Comparison of ENCODE assay signal across 14 cellular contexts in genomic region chr12:108828774-108829173, GRCh38. TPM values are rescaled to one million over a fixed set of nuclear protein-coding genes. Genes with fewer than 3 reads are reported as not detected.
DNase-seq lines count a peak whose midpoint lies in the region; ATAC-seq, FAIRE-seq and TF ChIP-seq lines count a peak whose summit lies in the region.
"Had no signal": no experiment of that assay in that cellular context is flagged by ENCODE, and none has a peak within 500 bp of the region (broad histone marks: within the 10 kb centered on the region; RNA-seq: fewer than 3 reads in every experiment).

No MANE protein-coding gene starts in this region.

- WGBS in H1 (ENCODE audit: extremely low coverage in 1 of 2, insufficient coverage in 1 of 2, insufficient read length in 1 of 2, insufficient replicate concordance in 2 of 2, low coverage in 1 of 2, low lambda C conversion rate in 2 of 2, missing lambda C conversion rate in 1 of 2), 2 experiments: 90% methylated on average over 10 of the region's 10 CpGs; no CpG with 5 or more reads in 1 of the 2 experiments
- WGBS in hepatocyte (ENCODE audit: low lambda C conversion rate, missing lambda C conversion rate): 94% methylated on average over 10 of the region's 10 CpGs

- peaks cover 75% of the 10 kb centered on the region for H3K4me1 Mint-ChIP-seq in nephron

- no peak for TF ChIP-seq CTCF in H1 (IDR thresholded peaks at IDR 0.05; ENCODE audit: control extremely low read depth in 1 of 3, insufficient read depth in 1 of 3, low read depth in 1 of 3, low read length in 3 of 3)
- TF ChIP-seq CTCF in nephron (IDR thresholded peaks at IDR 0.05; ENCODE audit: unreplicated experiment in 3 of 3): no peak
- no peak for TF ChIP-seq CTCF in hepatocyte (IDR thresholded peaks at IDR 0.05; ENCODE audit: poor library complexity)

- no peaks in the 10 kb centered on the region for H3K36me3 ChIP-seq in H1 (ENCODE audit: control insufficient read depth in 2 of 4, insufficient read depth in 4 of 4, low read length in 3 of 4)
- H3K36me3 ChIP-seq in hepatocyte (replicated peaks; ENCODE audit: insufficient read depth, low read depth): no peaks in the 10 kb centered on the region
- H3K36me3 ChIP-seq: Peyer's patch had no signal

- H3K9me3 Mint-ChIP-seq in nephron: no peaks in the 10 kb centered on the region
- H3K9me3 Mint-ChIP-seq: activated naive CD8-positive, alpha-beta T cell treated with anti-CD3 and anti-CD28 coated beads, Interleukin-2, amount 10 ng/mL, durations not matched to agents 7 days and 5 days had no signal

- no peak overlapping the region for H4K91ac ChIP-seq in H1 (replicated peaks; ENCODE audit: insufficient read length, low read length)

- no peaks in the 10 kb centered on the region for H3K79me1 ChIP-seq in H1 (ENCODE audit: low read depth, low read length)

- no peak overlapping the region for H3K9ac ChIP-seq in H1 (replicated peaks in 1 of 4; ENCODE audit: extremely low read depth in 1 of 4, low read depth in 3 of 4, low read length in 3 of 4)
- H3K9ac ChIP-seq: BLaER1 had no signal

- no peak for TF ChIP-seq RAD21 in H1 (IDR thresholded peaks at IDR 0.05 in 1 of 2, conservative IDR thresholded peaks at IDR 0.05 in 1 of 2; ENCODE audit: low read depth in 2 of 2, low read length in 2 of 2)

- no peaks in the 10 kb centered on the region for H3K23me2 ChIP-seq in H1 (ENCODE audit: low read depth, low read length)

- peak overlapping the region in 2 of 3 experiments; percentile 64 to 95 for H3K27ac Mint-ChIP-seq in nephron
- H3K27ac Mint-ChIP-seq: activated naive CD8-positive, alpha-beta T cell treated with anti-CD3 and anti-CD28 coated beads, Interleukin-2, amount 10 ng/mL, durations not matched to agents 7 days and 5 days; progenitor cell of endocrine pancreas had no signal

- H3K36me3 Mint-ChIP-seq in nephron (ENCODE audit: low read depth): peaks cover 38% of the 10 kb centered on the region

- TF ChIP-seq EP300 in H1 (IDR thresholded peaks at IDR 0.05; ENCODE audit: borderline replicate concordance in 1 of 2, low read depth in 2 of 2, low read length in 2 of 2): no peak

- POLR2A ChIA-PET in H1 (lab: Charles Lee; ENCODE audit: partially characterized antibody): interaction anchor here (0.9 to 1.4 kb wide), 2 partner anchors 9 to 11 kb away, joined by 3 to 6 read pairs; no protein-coding TSS in a partner anchor

- no peak overlapping the region for H3K14ac ChIP-seq in H1 (ENCODE audit: insufficient read length)

- CTCF ChIA-PET in H1 (lab: Charles Lee; ENCODE audit: partially characterized antibody): interaction anchor here (1.4 kb wide), 1 partner anchor 122 kb away, joined by 4 read pairs; no protein-coding TSS in a partner anchor

- no peak overlapping the region for H2BK15ac ChIP-seq in H1 (ENCODE audit: low read length)

- TF ChIP-seq POLR2A in H1 (IDR thresholded peaks at IDR 0.05; ENCODE audit: control extremely low read depth in 1 of 2, low read depth in 2 of 2, low read length in 2 of 2): no peak

- H3K27ac ChIP-seq in H1 (ENCODE audit: low read depth, low read length): no peak overlapping the region
- no peak overlapping the region for H3K27ac ChIP-seq in hepatocyte
- H3K27ac ChIP-seq: BLaER1 had no signal

- H3K4me3 Mint-ChIP-seq in nephron: no peak overlapping the region
- H3K4me3 Mint-ChIP-seq: activated naive CD8-positive, alpha-beta T cell treated with anti-CD3 and anti-CD28 coated beads, Interleukin-2, amount 10 ng/mL, durations not matched to agents 7 days and 5 days had no signal

- H3K18ac ChIP-seq in H1 (ENCODE audit: extremely low read depth, low read length): no peak overlapping the region

- peaks cover 0 to 7% (median 5%) of the 10 kb centered on the region in 4 experiments; a peak in 4 of 7 replicates for H3K4me1 ChIP-seq in H1 (replicated peaks in 1 of 4; ENCODE audit: control insufficient read depth in 3 of 4, insufficient read depth in 4 of 4, low read length in 3 of 4)
- peaks cover 42% of the 10 kb centered on the region for H3K4me1 ChIP-seq in hepatocyte (ENCODE audit: insufficient read depth)

- H3K4me2 ChIP-seq in H1 (ENCODE audit: insufficient read depth in 1 of 2, low read depth in 2 of 2, low read length in 2 of 2) (no peak overlapping the region), hepatocyte (no peak overlapping the region)
- H3K4me2 ChIP-seq: BLaER1 had no signal

- H4K5ac ChIP-seq in H1 (ENCODE audit: insufficient read length, low read depth, low read length): no peak overlapping the region

- no peak overlapping the region for H2BK20ac ChIP-seq in H1 (ENCODE audit: low read length)

- H3K27me3 ChIP-seq in H1 (replicated peaks in 1 of 4; ENCODE audit: control insufficient read depth in 3 of 4, extremely low read depth in 1 of 4, insufficient read depth in 3 of 4, low read length in 3 of 4): no peaks in the 10 kb centered on the region
- H3K27me3 ChIP-seq in hepatocyte: no peaks in the 10 kb centered on the region
- H3K27me3 ChIP-seq: BLaER1, Peyer's patch had no signal

- H4K8ac ChIP-seq in H1 (ENCODE audit: extremely low read depth, insufficient read depth, low read length): no peak overlapping the region

- no peak overlapping the region for H2BK5ac ChIP-seq in H1 (ENCODE audit: low read depth, low read length)

- H3K4ac ChIP-seq in H1 (replicated peaks; ENCODE audit: insufficient read length, low read depth, low read length): no peak overlapping the region

- no peaks in the 10 kb centered on the region for H3K27me3 Mint-ChIP-seq in nephron (ENCODE audit: low read depth)
- H3K27me3 Mint-ChIP-seq: activated naive CD8-positive, alpha-beta T cell treated with anti-CD3 and anti-CD28 coated beads, Interleukin-2, amount 10 ng/mL, durations not matched to agents 7 days and 5 days; progenitor cell of endocrine pancreas had no signal

- 0 out of 2 replicates have a peak overlapping the region, but pooled peaks have one; percentile 10 for H2AK5ac ChIP-seq in H1 (ENCODE audit: low read depth, low read length)

- no peak overlapping the region for H3K4me3 ChIP-seq in H1 (ENCODE audit: extremely low read depth in 1 of 4, insufficient read depth in 2 of 4, low read depth in 3 of 4, low read length in 4 of 4)
- H3K4me3 ChIP-seq in hepatocyte: no peak overlapping the region
- H3K4me3 ChIP-seq: BLaER1, Peyer's patch had no signal

- no peak overlapping the region for H2AFZ ChIP-seq in H1 (ENCODE audit: low read length)
- no peak overlapping the region for H2AFZ ChIP-seq in hepatocyte

- DNase-seq in A172 (ENCODE audit: low spot score): peak; percentile 96
- DNase-seq in LHCN-M2 (ENCODE audit: low read depth): peak; percentile 95
- DNase-seq in H1 (ENCODE audit: low read depth in 1 of 2, low spot score in 2 of 2): no peak
- DNase-seq in hepatocyte (ENCODE audit: low spot score): no peak
- DNase-seq: activated CD4-positive, alpha-beta T cell treated with anti-CD3 and anti-CD28 coated beads for 1 hour; activated naive CD8-positive, alpha-beta T cell treated with anti-CD3 and anti-CD28 coated beads, Interleukin-2, amount 10 ng/mL, durations not matched to agents 7 days and 5 days; MV-4-11; Peyer's patch had no signal

- H3K9me2 ChIP-seq in hepatocyte (replicated peaks; ENCODE audit: insufficient read depth): no peaks in the 10 kb centered on the region

- H3K23ac ChIP-seq in H1 (ENCODE audit: insufficient read length): no peak overlapping the region

- no peak overlapping the region for H2BK120ac ChIP-seq in H1 (replicated peaks; ENCODE audit: low read depth, low read length)

- no peaks in the 10 kb centered on the region for H3K9me3 ChIP-seq in H1 (ENCODE audit: insufficient read depth in 2 of 2, low read depth in 1 of 2, low read length in 1 of 2)
- H3K9me3 ChIP-seq in hepatocyte (ENCODE audit: low read depth): no peaks in the 10 kb centered on the region
- H3K9me3 ChIP-seq: BLaER1, Peyer's patch had no signal

- H4K20me1 ChIP-seq in H1 (replicated peaks in 1 of 2; ENCODE audit: control insufficient read depth in 1 of 2, insufficient read depth in 2 of 2, low read length in 2 of 2) (peaks cover 0 to 2% of the 10 kb centered on the region in 2 experiments), hepatocyte (ENCODE audit: insufficient read depth, poor library complexity, severe bottlenecking) (no peaks in the 10 kb centered on the region)

- no peak for FAIRE-seq in H1 (lab: Jason Lieb, UNC)

- H3K79me2 ChIP-seq in H1 (ENCODE audit: control insufficient read depth in 1 of 2, insufficient read depth in 2 of 2, low read length in 2 of 2) (no peaks in the 10 kb centered on the region), hepatocyte (peaks cover 62% of the 10 kb centered on the region)

- 0 out of 2 replicates have a peak overlapping the region, but pooled peaks have one; percentile 35 for H2BK12ac ChIP-seq in H1 (ENCODE audit: low read depth, low read length)

- no peak overlapping the region for H3K56ac ChIP-seq in H1 (replicated peaks; ENCODE audit: insufficient read length, low read depth, low read length)

- ATAC-seq in GM18498 (IDR thresholded peaks at IDR 0.05; ENCODE audit: unreplicated experiment) (no peak), HG03175 (IDR thresholded peaks at IDR 0.05; ENCODE audit: unreplicated experiment) (no peak), GM19328 (IDR thresholded peaks at IDR 0.05; ENCODE audit: unreplicated experiment) (no peak)

RNA-seq across cellular contexts. Expression of gene SSH1, which starts 28.6 kb away (rescaled TPM):
- 6.9 and 7.4 TPM in 2 replicates for total RNA-seq in A172 (2014; rRNA removed; shearing (Covaris generic))
- total RNA-seq in LHCN-M2 (2014; rRNA removed) (13.9 and 29.4 TPM in 2 replicates), hepatocyte (8.2 and 8.9 TPM in 2 replicates)
- polyA plus RNA-seq in LHCN-M2 (2012): 39.9 TPM
- 17.0 and 17.9 TPM in 2 replicates for total RNA-seq in H1 (2021; fragmentation: NEBNext Ultra II Directional; extraction: Animal tissue kit (Norgen Biotek cat#: 25700))
- polyA plus RNA-seq in H1 (2011; rRNA removed) (5.3 and 8.0 TPM in 2 replicates), hepatocyte (7.4 and 12.2 TPM in 2 replicates)
- polyA plus RNA-seq in H1 (2011; cell fraction: cytosol; rRNA removed): 6.3 TPM
- polyA plus RNA-seq in H1 (2011; cell fraction: nucleus; rRNA removed): 10.6 TPM
- polyA plus RNA-seq in H1 (2012, experiment 1 of 2): 5.9 to 8.2 TPM (median 7.4 TPM) in 4 replicates
- 2.1 TPM for polyA plus RNA-seq in H1 (2012, experiment 2 of 2)
- polyA plus RNA-seq in H1 (2013, experiment 1 of 2): 7.6 TPM
- polyA plus RNA-seq in H1 (2013, experiment 2 of 2): 7.2 TPM
- 13.0 and 14.6 TPM in 2 replicates for polyA minus RNA-seq in H1 (2011; rRNA and poly(A)+ RNA removed)
- 9.3 TPM for polyA minus RNA-seq in H1 (2011; cell fraction: cytosol; rRNA and poly(A)+ RNA removed)
- polyA minus RNA-seq in H1 (2011; cell fraction: nucleus; rRNA and poly(A)+ RNA removed): 11.7 TPM

RNA-seq across cellular contexts. Expression of gene DAO, which starts 51.1 kb away (rescaled TPM):
- total RNA-seq in A172 (2014; rRNA removed; shearing (Covaris generic)): not detected in 2 replicates
- total RNA-seq in LHCN-M2 (2014; rRNA removed) (not detected in 2 replicates), hepatocyte (0.90 and 2.2 TPM in 2 replicates)
- not detected for polyA plus RNA-seq in LHCN-M2 (2012)
- total RNA-seq in H1 (2021; fragmentation: NEBNext Ultra II Directional; extraction: Animal tissue kit (Norgen Biotek cat#: 25700)): not detected in 2 replicates
- polyA plus RNA-seq in H1 (2011; rRNA removed) (not detected in 2 replicates), hepatocyte (0.41 and 0.88 TPM in 2 replicates)
- not detected for polyA plus RNA-seq in H1 (2011; cell fraction: cytosol; rRNA removed)
- polyA plus RNA-seq in H1 (2011; cell fraction: nucleus; rRNA removed): not detected
- not detected in 4 replicates for polyA plus RNA-seq in H1 (2012, experiment 1 of 2)
- polyA plus RNA-seq in H1 (2012, experiment 2 of 2): not detected
- polyA plus RNA-seq in H1 (2013, experiment 1 of 2): not detected
- polyA plus RNA-seq in H1 (2013, experiment 2 of 2): 0.04 TPM
- not detected in 2 replicates for polyA minus RNA-seq in H1 (2011; rRNA and poly(A)+ RNA removed)
- polyA minus RNA-seq in H1 (2011; cell fraction: cytosol; rRNA and poly(A)+ RNA removed): not detected
- polyA minus RNA-seq in H1 (2011; cell fraction: nucleus; rRNA and poly(A)+ RNA removed): not detected
- total RNA-seq: activated naive CD8-positive, alpha-beta T cell treated with anti-CD3 and anti-CD28 coated beads, Interleukin-2, amount 10 ng/mL, durations not matched to agents 7 days and 5 days; progenitor cell of endocrine pancreas had no signal

Comparison
In these comparisons a context has a peak if more than half of its experiments do, and no peak if none do; other contexts are left out.
1. DNase-seq: peak in A172 (single experiment) and LHCN-M2 (single experiment); none in H1 (0 of 2) and hepatocyte (single experiment).